In genomic region chr14:105475916-105476845, GRCh38 we compare ENCODE assay signal across 8 cellular contexts. TPM values are rescaled to one million over a fixed set of nuclear protein-coding genes. Genes with fewer than 3 reads are reported as not detected.
DNase-seq lines count a peak whose midpoint lies in the region; ATAC-seq and TF ChIP-seq lines count a peak whose summit lies in the region.

No MANE protein-coding gene starts in this region.

- TF ChIP-seq CTCF in activated B cell treated with CpG ODN at 0.5 μM for 24 hours (IDR thresholded peaks at IDR 0.05) (no peak), prostate gland (IDR thresholded peaks at IDR 0.05) (no peak)

- H2AFZ ChIP-seq in GM23248, result peak overlapping the region; percentile 43

- no peak overlapping the region for H3K27ac Mint-ChIP-seq in activated B cell treated with CpG ODN at 0.5 μM for 24 hours

- H3K4me1 ChIP-seq in GM23248 (ENCODE audit: insufficient read depth) (peaks cover 14% of the 10 kb centered on the region), prostate gland (replicated peaks) (peaks cover 36% of the 10 kb centered on the region)

- H3K9me3 Mint-ChIP-seq in activated B cell treated with CpG ODN at 0.5 μM for 24 hours, result no peaks in the 10 kb centered on the region

- H3K4me3 Mint-ChIP-seq in activated B cell treated with CpG ODN at 0.5 μM for 24 hours, result peak overlapping the region; percentile 72

- H3K36me3 ChIP-seq in GM23248 (ENCODE audit: low read depth) (no peaks in the 10 kb centered on the region), prostate gland (no peaks in the 10 kb centered on the region)

- peak overlapping the region; percentile 90 for H3K9ac ChIP-seq in GM23248

- POLR2A ChIA-PET in activated B cell treated with CpG ODN at 0.5 μM for 24 hours (lab: Charles Lee), result interaction anchor here (1.1 kb wide), 2 partner anchors 10 to 11 kb away, joined by 4 read pairs; partner anchors contain the start of gene CRIP1

- H3K4me2 ChIP-seq in GM23248 (ENCODE audit: unreplicated experiment), result peak overlapping the region; percentile 77

- peaks cover 10% of the 10 kb centered on the region for H3K79me2 ChIP-seq in GM23248 (ENCODE audit: insufficient read depth)

- peak; percentile 33 for TF ChIP-seq POLR2A in prostate gland (IDR thresholded peaks at IDR 0.05)

- H3K9me2 ChIP-seq in GM23248 (ENCODE audit: insufficient read depth), result no peaks in the 10 kb centered on the region

- intact Hi-C loops in activated B cell treated with CpG ODN at 0.5 μM for 24 hours (cut with micrococcal nuclease), result loop anchor here (2.0 to 5.0 kb wide), 2 partner anchors 15 to 59 kb away; partner anchors contain the start of genes MTA1 and TEDC1
- intact Hi-C loops in left ventricle myocardium superior (cut with micrococcal nuclease), result no loop called here
- intact Hi-C loops in prostate gland (cut with DNase I), result no loop called here

- no peaks in the 10 kb centered on the region for H3K27me3 ChIP-seq in GM23248 (replicated peaks; ENCODE audit: insufficient read depth)
- H3K27me3 ChIP-seq in prostate gland (replicated peaks; ENCODE audit: insufficient read depth), result no peaks in the 10 kb centered on the region

- H4K20me1 ChIP-seq in GM23248 (ENCODE audit: insufficient read depth), result no peaks in the 10 kb centered on the region

- no peaks in the 10 kb centered on the region for H3K36me3 Mint-ChIP-seq in activated B cell treated with CpG ODN at 0.5 μM for 24 hours (ENCODE audit: low read depth)

- CTCF ChIA-PET in activated B cell treated with CpG ODN at 0.5 μM for 24 hours (lab: Charles Lee), result interaction anchor here (1.1 kb wide), 1 partner anchor 13 kb away, joined by 3 read pairs; no protein-coding TSS in a partner anchor

- DNase-seq in GM23248, result peak; percentile 72
- no peak for DNase-seq in activated B cell treated with CpG ODN at 0.5 μM for 24 hours
- peak; percentile 84 for DNase-seq in left ventricle myocardium superior
- no peak for DNase-seq in prostate gland (ENCODE audit: low spot score)
- no peak for DNase-seq in NCI-H1048 (lab: John Stamatoyannopoulos, UW)
- DNase-seq in SW 1271 (lab: John Stamatoyannopoulos, UW), result no peak
- no peak for DNase-seq in DMS 273 treated with DMSO at 0.1 percent for 48 hours (lab: John Stamatoyannopoulos, UW)

- H3K27ac ChIP-seq in GM23248, result peak overlapping the region; percentile 86
- peak overlapping the region; percentile 81 to 85 for H3K27ac ChIP-seq in prostate gland

- H3K4me3 ChIP-seq in GM23248 (peak overlapping the region; percentile 75), prostate gland (peak overlapping the region; percentile 50 to 73)

- H3F3A ChIP-seq in GM23248 (ENCODE audit: insufficient read depth), result no peaks in the 10 kb centered on the region

- peaks cover 52% of the 10 kb centered on the region for H3K4me1 Mint-ChIP-seq in activated B cell treated with CpG ODN at 0.5 μM for 24 hours

- H3K9me3 ChIP-seq in GM23248 (ENCODE audit: low read depth) (no peaks in the 10 kb centered on the region), prostate gland (no peaks in the 10 kb centered on the region)

- WGBS in GM23248 (ENCODE audit: low coverage in 1 of 2, low lambda C conversion rate in 2 of 2, missing lambda C conversion rate in 2 of 2), 2 experiments, result 5 to 10% methylated on average over 29 to 30 of the region's 30 CpGs
- WGBS in prostate gland, result 16% methylated on average over 25 of the region's 30 CpGs

- H3K27me3 Mint-ChIP-seq in activated B cell treated with CpG ODN at 0.5 μM for 24 hours, result peaks cover 3% of the 10 kb centered on the region

- in situ Hi-C loops in GM23248 (cut with MboI), result no loop called here

- ATAC-seq in activated B cell treated with CpG ODN at 0.5 μM for 24 hours (ENCODE audit: low read depth) (no peak), left ventricle myocardium superior (peak; percentile 1), HG03095 (IDR thresholded peaks at IDR 0.05; ENCODE audit: unreplicated experiment) (no peak)

RNA-seq across cellular contexts. Expression of gene CRIP2, which starts 1.6 kb away (rescaled TPM):
- total RNA-seq in GM23248 (2014; rRNA removed; shearing (Covaris generic)), result 149 and 188 TPM in 2 replicates
- 317 and 319 TPM in 2 replicates for polyA plus RNA-seq in GM23248 (2016; fragmentation: Nextera tagmentation; extraction: Ambion mirVana)
- total RNA-seq in activated B cell treated with CpG ODN at 0.5 μM for 24 hours (2.9 and 3.0 TPM in 2 replicates), left ventricle myocardium superior (1,036 TPM), prostate gland (100 to 1,000 TPM in 1 of 2 donors, 10 to 100 TPM in 1; 86.7 to 134 TPM)

RNA-seq across cellular contexts. Expression of gene CRIP1, which starts 10.5 kb away (rescaled TPM):
- 1.8 and 12.3 TPM in 2 replicates for total RNA-seq in GM23248 (2014; rRNA removed; shearing (Covaris generic))
- polyA plus RNA-seq in GM23248 (2016; fragmentation: Nextera tagmentation; extraction: Ambion mirVana), result 32.7 and 37.7 TPM in 2 replicates
- 112 and 129 TPM in 2 replicates for total RNA-seq in activated B cell treated with CpG ODN at 0.5 μM for 24 hours
- 59.4 TPM for total RNA-seq in left ventricle myocardium superior
- 10 to 100 TPM in 1 of 2 donors, 1 to 10 TPM in 1; 4.2 to 22.0 TPM for total RNA-seq in prostate gland

RNA-seq across cellular contexts. Expression of gene TEDC1, which starts 14.9 kb away (rescaled TPM):
- 8.7 and 9.8 TPM in 2 replicates for total RNA-seq in GM23248 (2014; rRNA removed; shearing (Covaris generic))
- 4.0 and 6.4 TPM in 2 replicates for polyA plus RNA-seq in GM23248 (2016; fragmentation: Nextera tagmentation; extraction: Ambion mirVana)
- 16.7 and 18.1 TPM in 2 replicates for total RNA-seq in activated B cell treated with CpG ODN at 0.5 μM for 24 hours
- total RNA-seq in left ventricle myocardium superior, result 5.1 TPM
- total RNA-seq in prostate gland, result 1 to 10 TPM; 7.5 to 8.9 TPM

RNA-seq across cellular contexts. Expression of gene TMEM121, which starts 50.2 kb away (rescaled TPM):
- total RNA-seq in GM23248 (2014; rRNA removed; shearing (Covaris generic)), result 11.1 and 20.5 TPM in 2 replicates
- 4.1 and 5.8 TPM in 2 replicates for polyA plus RNA-seq in GM23248 (2016; fragmentation: Nextera tagmentation; extraction: Ambion mirVana)
- total RNA-seq in activated B cell treated with CpG ODN at 0.5 μM for 24 hours (0.95 and 1.6 TPM in 2 replicates), left ventricle myocardium superior (4.0 TPM), prostate gland (10 to 100 TPM; 11.1 to 15.7 TPM)

RNA-seq across cellular contexts. Expression of gene MTA1, which starts 56.6 kb away (rescaled TPM):
- total RNA-seq in GM23248 (2014; rRNA removed; shearing (Covaris generic)), result 37.0 and 50.3 TPM in 2 replicates
- polyA plus RNA-seq in GM23248 (2016; fragmentation: Nextera tagmentation; extraction: Ambion mirVana), result 8.1 and 9.6 TPM in 2 replicates
- total RNA-seq in activated B cell treated with CpG ODN at 0.5 μM for 24 hours, result 115 and 119 TPM in 2 replicates
- 201 TPM for total RNA-seq in left ventricle myocardium superior
- 100 to 1,000 TPM in 1 of 2 donors, 10 to 100 TPM in 1; 58.9 to 155 TPM for total RNA-seq in prostate gland

Comparison
In these comparisons a context has a peak if more than half of its experiments do, and no peak if none do; other contexts are left out.
1. DNase-seq: peak in GM23248 (single experiment) and left ventricle myocardium superior (single experiment); none in activated B cell treated with CpG ODN at 0.5 μM for 24 hours (single experiment), prostate gland (single experiment), NCI-H1048 (single experiment), SW 1271 (0 of 2) and DMS 273 treated with DMSO at 0.1 percent for 48 hours (single experiment).
2. RNA of gene CRIP2, which starts 1.6 kb away (total RNA-seq): 1,036 TPM in left ventricle myocardium superior (single experiment), 149 to 188 TPM in GM23248 and 86.7 to 134 TPM in prostate gland; 2.9 to 3.0 TPM in activated B cell treated with CpG ODN at 0.5 μM for 24 hours; every median in the first group is over 10 times any median in the second.